7 cellular contexts compared by ENCODE assay signal in genomic region chr4:138775890-138776289, GRCh38.
DNase-seq lines count a peak whose midpoint lies in the region; ATAC-seq lines count a peak whose summit lies in the region.

No MANE protein-coding gene starts in this region.

- no peaks in the 10 kb centered on the region for H3K9me3 ChIP-seq in adipocyte (ENCODE audit: control insufficient read depth, low read length)

- H3K36me3 ChIP-seq in adipocyte (ENCODE audit: control insufficient read depth, insufficient read depth, low read length, severe bottlenecking): no peaks in the 10 kb centered on the region

- H3K36me3 Mint-ChIP-seq in stimulated activated naive B cell treated with anti-CD40 and anti-IgM and Interleukin-4, amounts not matched to agents 10 μg/mL and 1 μg/mL and 100 μg/mL, for 72 hours: no peaks in the 10 kb centered on the region

- no peak for DNase-seq in adipocyte (ENCODE audit: low read depth)
- no peak for DNase-seq in stimulated activated naive B cell treated with anti-CD40 and anti-IgM and Interleukin-4, amounts not matched to agents 10 μg/mL and 1 μg/mL and 100 μg/mL, for 72 hours
- no peak for DNase-seq in NCI-H69 (lab: John Stamatoyannopoulos, UW)
- DNase-seq in NCI-H2029 (lab: John Stamatoyannopoulos, UW): no peak
- no peak for DNase-seq in DMS 273 (lab: John Stamatoyannopoulos, UW; ENCODE audit: unreplicated experiment)

- peaks cover 13% of the 10 kb centered on the region for H3K4me1 ChIP-seq in adipocyte (ENCODE audit: control insufficient read depth, insufficient read depth, low read length)

- H3K4me3 Mint-ChIP-seq in stimulated activated naive B cell treated with anti-CD40 and anti-IgM and Interleukin-4, amounts not matched to agents 10 μg/mL and 1 μg/mL and 100 μg/mL, for 72 hours: no peak overlapping the region

- no peaks in the 10 kb centered on the region for H3K27me3 ChIP-seq in adipocyte (replicated peaks; ENCODE audit: control insufficient read depth, insufficient read depth, low read length)

- no peaks in the 10 kb centered on the region for H3K9me3 Mint-ChIP-seq in stimulated activated naive B cell treated with anti-CD40 and anti-IgM and Interleukin-4, amounts not matched to agents 10 μg/mL and 1 μg/mL and 100 μg/mL, for 72 hours

- no peak overlapping the region for H3K27ac Mint-ChIP-seq in stimulated activated naive B cell treated with anti-CD40 and anti-IgM and Interleukin-4, amounts not matched to agents 10 μg/mL and 1 μg/mL and 100 μg/mL, for 72 hours

- no peak overlapping the region for H3K9ac ChIP-seq in adipocyte (ENCODE audit: low read length)

- H3K4me1 Mint-ChIP-seq in stimulated activated naive B cell treated with anti-CD40 and anti-IgM and Interleukin-4, amounts not matched to agents 10 μg/mL and 1 μg/mL and 100 μg/mL, for 72 hours: peaks cover 0 to 6% of the 10 kb centered on the region in 2 donors

- H3K27me3 Mint-ChIP-seq in stimulated activated naive B cell treated with anti-CD40 and anti-IgM and Interleukin-4, amounts not matched to agents 10 μg/mL and 1 μg/mL and 100 μg/mL, for 72 hours: peaks cover 0 to 3% of the 10 kb centered on the region in 2 donors

- ATAC-seq in GM21360 (IDR thresholded peaks at IDR 0.05; ENCODE audit: unreplicated experiment) (peak; percentile 86), HG03378 (IDR thresholded peaks at IDR 0.05; ENCODE audit: unreplicated experiment) (peak; percentile 83)
- ATAC-seq in stimulated activated naive B cell treated with anti-CD40 and anti-IgM and Interleukin-4, amounts not matched to agents 10 μg/mL and 1 μg/mL and 100 μg/mL, for 72 hours (replicated peaks): peak; percentile 68 to 83

- peak overlapping the region; percentile 15 for H3K4me3 ChIP-seq in adipocyte (ENCODE audit: low read length)
